6 cellular contexts compared by ENCODE assay signal in the genomic region with DNA sequence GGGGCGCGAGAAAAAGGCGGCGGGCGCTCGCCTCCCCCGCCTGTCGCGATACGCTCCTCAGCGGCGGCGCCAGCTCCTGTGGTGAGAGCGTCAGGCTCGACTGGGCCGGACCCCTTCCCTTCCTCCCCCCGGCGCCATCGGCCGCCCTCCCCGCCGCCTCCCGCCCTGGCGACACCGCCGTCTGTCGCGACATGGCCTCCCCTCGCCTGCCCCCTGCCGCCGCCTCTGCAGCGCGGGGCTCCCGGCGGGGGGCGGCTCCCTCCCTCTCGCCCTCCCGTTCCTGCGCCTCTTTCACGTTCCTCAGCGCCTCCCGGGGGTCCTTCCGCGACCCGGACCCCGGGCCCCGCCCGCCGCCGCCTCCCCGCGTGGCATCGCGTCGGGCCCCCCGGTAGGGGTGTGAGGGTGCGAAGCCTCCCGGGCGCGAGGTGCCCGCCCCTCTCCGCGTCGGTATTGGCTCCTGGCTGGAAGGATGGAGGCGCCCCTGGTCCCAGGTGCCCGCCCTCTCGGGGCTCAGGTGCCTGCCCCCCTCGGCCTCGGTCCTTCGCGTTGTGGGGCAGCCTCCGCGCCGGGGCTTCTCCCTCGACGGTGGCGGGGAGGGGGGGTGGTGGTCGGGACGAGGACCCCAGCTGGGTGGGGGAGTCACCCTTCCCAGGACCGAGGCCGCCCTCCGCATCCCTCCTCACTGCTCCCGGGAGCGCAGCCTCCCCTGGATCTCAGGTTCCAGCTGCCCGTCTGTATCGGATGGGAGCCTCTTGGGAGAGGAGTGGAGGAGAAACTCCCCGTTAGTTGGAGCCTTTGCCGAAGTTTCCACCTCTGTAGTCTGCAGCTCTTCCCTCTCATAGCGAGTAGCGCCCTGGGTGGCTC. TPM values are rescaled to one million over a fixed set of nuclear protein-coding genes. Genes with fewer than 3 reads are reported as not detected.
A peak's percentile ranks its signal among the peaks of the same experiment; 100 is the strongest.
DNase-seq lines count a peak whose midpoint lies in the region; TF ChIP-seq lines count a peak whose summit lies in the region.

No MANE protein-coding gene starts in this region.

- H4K8ac ChIP-seq in mesendoderm (ENCODE audit: low read depth, low read length): no peak overlapping the region

- H3K4me2 ChIP-seq in KMS-11: peak overlapping the region; percentile 43
- peak overlapping the region; percentile 71 for H3K4me2 ChIP-seq in mesendoderm (ENCODE audit: low read length)

- H3K9ac ChIP-seq in KMS-11: peak overlapping the region; percentile 99
- peak overlapping the region; percentile 82 for H3K9ac ChIP-seq in mesendoderm (ENCODE audit: low read length)

- H2BK120ac ChIP-seq in mesendoderm (ENCODE audit: low read depth, low read length): peak overlapping the region; percentile 84

- peak overlapping the region; percentile 96 for H3K27ac Mint-ChIP-seq in activated naive CD8-positive, alpha-beta T cell

- peaks cover 45% of the 10 kb centered on the region for H3K4me1 Mint-ChIP-seq in activated naive CD8-positive, alpha-beta T cell (ENCODE audit: low read depth)

- H2BK15ac ChIP-seq in mesendoderm (replicated peaks; ENCODE audit: low read depth): no peak overlapping the region

- H2AFZ ChIP-seq in KMS-11 (ENCODE audit: low read depth): peak overlapping the region; percentile 28

- no peak overlapping the region for H4K5ac ChIP-seq in mesendoderm (ENCODE audit: low read length)

- H3K36me3 ChIP-seq in KMS-11 (ENCODE audit: insufficient read depth): no peaks in the 10 kb centered on the region
- H3K36me3 ChIP-seq in mesendoderm (ENCODE audit: control insufficient read depth, insufficient read depth, low read length): peaks cover 4% of the 10 kb centered on the region

- peak overlapping the region; percentile 98 for H3K4ac ChIP-seq in mesendoderm (ENCODE audit: low read depth, low read length)

- DNase-seq in mesendoderm: peak; percentile 27
- DNase-seq in NCI-H774 (lab: John Stamatoyannopoulos, UW): no peak
- DNase-seq in medulla oblongata (ENCODE audit: extremely low spot score): no peak
- DNase-seq in CD1c-positive myeloid dendritic cell (ENCODE audit: extremely low spot score): no peak

- no peaks in the 10 kb centered on the region for H3K27me3 ChIP-seq in KMS-11 (ENCODE audit: insufficient read depth, low read depth)
- no peaks in the 10 kb centered on the region for H3K27me3 ChIP-seq in mesendoderm (ENCODE audit: insufficient read depth, low read length, poor library complexity)

- TF ChIP-seq CTCF in KMS-11 (conservative IDR thresholded peaks at IDR 0.05; ENCODE audit: low read depth, low read length): no peak

- H3K4me1 ChIP-seq in KMS-11 (ENCODE audit: low read depth, poor library complexity, severe bottlenecking) (peaks cover 16% of the 10 kb centered on the region), mesendoderm (ENCODE audit: control insufficient read depth, low read depth, low read length) (peaks cover 8% of the 10 kb centered on the region)

- peak overlapping the region; percentile 11 for H3K23ac ChIP-seq in mesendoderm (ENCODE audit: low read length)

- H4K20me1 ChIP-seq in KMS-11 (ENCODE audit: insufficient read depth): no peaks in the 10 kb centered on the region

- H3K9me3 Mint-ChIP-seq in activated naive CD8-positive, alpha-beta T cell (ENCODE audit: low read depth): no peaks in the 10 kb centered on the region

- no peak overlapping the region for H2AK5ac ChIP-seq in mesendoderm (ENCODE audit: low read length)

- H3K79me2 ChIP-seq in KMS-11 (ENCODE audit: insufficient read depth, low read depth) (peaks cover 53% of the 10 kb centered on the region), mesendoderm (ENCODE audit: control insufficient read depth, insufficient read depth, low read length) (peaks cover 45% of the 10 kb centered on the region)

- H3K4me3 ChIP-seq in KMS-11 (IDR thresholded peaks at IDR 0.05; ENCODE audit: insufficient read depth, low read depth, low read length) (peak overlapping the region; percentile 31), mesendoderm (ENCODE audit: low read length) (peak overlapping the region; percentile 74)

- H3K27me3 Mint-ChIP-seq in activated naive CD8-positive, alpha-beta T cell: no peaks in the 10 kb centered on the region

- H3K27ac ChIP-seq in KMS-11: peak overlapping the region; percentile 84
- H3K27ac ChIP-seq in mesendoderm (ENCODE audit: low read depth, low read length): peak overlapping the region; percentile 61

- H3K56ac ChIP-seq in mesendoderm (ENCODE audit: low read length): peak overlapping the region; percentile 94

- no CpG with 5 or more reads among the region's 90 CpGs for WGBS in mesendoderm (ENCODE audit: extremely low coverage, insufficient coverage, low lambda C conversion rate)

- H2BK5ac ChIP-seq in mesendoderm (ENCODE audit: low read length): no peak overlapping the region

- peaks cover 36% of the 10 kb centered on the region for H3K79me1 ChIP-seq in mesendoderm (ENCODE audit: low read length)

- H3K36me3 Mint-ChIP-seq in activated naive CD8-positive, alpha-beta T cell: no peaks in the 10 kb centered on the region

- H3K4me3 Mint-ChIP-seq in activated naive CD8-positive, alpha-beta T cell: peak overlapping the region; percentile 94

- peak overlapping the region; percentile 90 for H3K18ac ChIP-seq in mesendoderm (ENCODE audit: low read length)

RNA-seq across cellular contexts. Expression of a gene that starts 0.6 kb away (rescaled TPM):
- 73.6 TPM for polyA plus RNA-seq in mesendoderm (2013, experiment 1 of 2)
- polyA plus RNA-seq in mesendoderm (2013, experiment 2 of 2): 72.8 TPM

RNA-seq across cellular contexts. Expression of a gene that starts 21.4 kb away (rescaled TPM):
- 5.4 TPM for polyA plus RNA-seq in mesendoderm (2013, experiment 1 of 2)
- polyA plus RNA-seq in mesendoderm (2013, experiment 2 of 2): 5.2 TPM

RNA-seq across cellular contexts. Expression of a gene that starts 22.6 kb away (rescaled TPM):
- polyA plus RNA-seq in mesendoderm (2013, experiment 1 of 2): 85.5 TPM
- polyA plus RNA-seq in mesendoderm (2013, experiment 2 of 2): 87.1 TPM

RNA-seq across cellular contexts. Expression of a gene that starts 22.7 kb away (rescaled TPM):
- 11.1 TPM for polyA plus RNA-seq in mesendoderm (2013, experiment 1 of 2)
- polyA plus RNA-seq in mesendoderm (2013, experiment 2 of 2): 10.4 TPM

RNA-seq across cellular contexts. Expression of a gene that starts 34.8 kb away (rescaled TPM):
- 1.1 TPM for polyA plus RNA-seq in mesendoderm (2013, experiment 1 of 2)
- 2.1 TPM for polyA plus RNA-seq in mesendoderm (2013, experiment 2 of 2)
